1 cellular context compared by ENCODE assay signal in genomic region chr19:8001995-8002849, GRCh38.
TF ChIP-seq lines count a peak whose summit lies in the region.

No MANE protein-coding gene starts in this region.

TF ChIP-seq in HepG2, 621 proteins besides CTCF, POLR2A, EP300 and RAD21 (continued from another document and continues in another):
- TF ChIP-seq ZBTB26 (CRISPR knock-in tag; IDR thresholded peaks at IDR 0.05; ENCODE audit: borderline replicate concordance) (no peak), ISX (CRISPR knock-in tag; conservative IDR thresholded peaks at IDR 0.05) (no peak), AHR (CRISPR knock-in tag; IDR thresholded peaks at IDR 0.05) (no peak), ZBTB20 (CRISPR knock-in tag; IDR thresholded peaks at IDR 0.05; ENCODE audit: borderline replicate concordance, low read depth) (no peak), HNRNPUL1 (IDR thresholded peaks at IDR 0.05; ENCODE audit: low read depth, low read length) (no peak), PAF1 (CRISPR knock-in tag; IDR thresholded peaks at IDR 0.05) (no peak), GZF1 (CRISPR knock-in tag; IDR thresholded peaks at IDR 0.05) (no peak), REL (CRISPR knock-in tag; conservative IDR thresholded peaks at IDR 0.05) (no peak), ZBTB4 (CRISPR knock-in tag; IDR thresholded peaks at IDR 0.05; ENCODE audit: borderline replicate concordance) (no peak), ARID5B (CRISPR knock-in tag; IDR thresholded peaks at IDR 0.05) (no peak), KLF15 (CRISPR knock-in tag; IDR thresholded peaks at IDR 0.05; ENCODE audit: borderline replicate concordance) (no peak), GTF3A (CRISPR knock-in tag; conservative IDR thresholded peaks at IDR 0.05) (no peak), ZNF550 (CRISPR knock-in tag; IDR thresholded peaks at IDR 0.05; ENCODE audit: borderline replicate concordance) (0 out of 2 replicates have a peak, but pooled peaks have one; percentile 27), ZNF383 (CRISPR knock-in tag; IDR thresholded peaks at IDR 0.05; ENCODE audit: borderline replicate concordance) (no peak), ZNF207 (IDR thresholded peaks at IDR 0.05; ENCODE audit: borderline replicate concordance) (no peak), CEBPZ (IDR thresholded peaks at IDR 0.05; ENCODE audit: low read length) (no peak), RFX1 (IDR thresholded peaks at IDR 0.05) (no peak), NFAT5 (CRISPR knock-in tag; IDR thresholded peaks at IDR 0.05) (no peak), ZNF674 (CRISPR knock-in tag; IDR thresholded peaks at IDR 0.05; ENCODE audit: low read depth) (no peak), KLF11 (CRISPR knock-in tag; IDR thresholded peaks at IDR 0.05) (no peak), HMGA1 (CRISPR knock-in tag; conservative IDR thresholded peaks at IDR 0.05) (no peak), SMAD1 (CRISPR knock-in tag; IDR thresholded peaks at IDR 0.05; ENCODE audit: borderline replicate concordance, low read depth) (no peak), HOMEZ (CRISPR knock-in tag; IDR thresholded peaks at IDR 0.05; ENCODE audit: low read depth) (0 out of 2 replicates have a peak, but pooled peaks have one; percentile 32), SNAI1 (CRISPR knock-in tag; IDR thresholded peaks at IDR 0.05; ENCODE audit: borderline replicate concordance) (no peak), NFKBIZ (CRISPR knock-in tag; IDR thresholded peaks at IDR 0.05) (0 out of 2 replicates have a peak, but pooled peaks have one; percentile 33), MAFG (CRISPR knock-in tag; IDR thresholded peaks at IDR 0.05) (no peak), ZNF230 (CRISPR knock-in tag; IDR thresholded peaks at IDR 0.05) (no peak), ARID3A (IDR thresholded peaks at IDR 0.05; ENCODE audit: low read depth, low read length) (peak; percentile 83), CENPBD1 (CRISPR knock-in tag; IDR thresholded peaks at IDR 0.05; ENCODE audit: borderline replicate concordance, low read depth) (no peak), NR3C1 (CRISPR knock-in tag; IDR thresholded peaks at IDR 0.05) (no peak), MAF1 (CRISPR knock-in tag; IDR thresholded peaks at IDR 0.05; ENCODE audit: borderline replicate concordance) (no peak), TAF15 (IDR thresholded peaks at IDR 0.05; ENCODE audit: low read depth, low read length, poor library complexity, severe bottlenecking) (peak; percentile 50), CEBPB (IDR thresholded peaks at IDR 0.05; ENCODE audit: borderline replicate concordance, low read depth, low read length) (no peak), ZFYVE20 (CRISPR knock-in tag; IDR thresholded peaks at IDR 0.05; ENCODE audit: borderline replicate concordance, low read depth) (no peak), LCORL (IDR thresholded peaks at IDR 0.05) (no peak), LCORL (CRISPR knock-in tag; IDR thresholded peaks at IDR 0.05) (peak; percentile 46; the same call in 1 of the 2 replicates), ZNF556 (CRISPR knock-in tag; IDR thresholded peaks at IDR 0.05; ENCODE audit: borderline replicate concordance) (no peak)
